In the genomic region with DNA sequence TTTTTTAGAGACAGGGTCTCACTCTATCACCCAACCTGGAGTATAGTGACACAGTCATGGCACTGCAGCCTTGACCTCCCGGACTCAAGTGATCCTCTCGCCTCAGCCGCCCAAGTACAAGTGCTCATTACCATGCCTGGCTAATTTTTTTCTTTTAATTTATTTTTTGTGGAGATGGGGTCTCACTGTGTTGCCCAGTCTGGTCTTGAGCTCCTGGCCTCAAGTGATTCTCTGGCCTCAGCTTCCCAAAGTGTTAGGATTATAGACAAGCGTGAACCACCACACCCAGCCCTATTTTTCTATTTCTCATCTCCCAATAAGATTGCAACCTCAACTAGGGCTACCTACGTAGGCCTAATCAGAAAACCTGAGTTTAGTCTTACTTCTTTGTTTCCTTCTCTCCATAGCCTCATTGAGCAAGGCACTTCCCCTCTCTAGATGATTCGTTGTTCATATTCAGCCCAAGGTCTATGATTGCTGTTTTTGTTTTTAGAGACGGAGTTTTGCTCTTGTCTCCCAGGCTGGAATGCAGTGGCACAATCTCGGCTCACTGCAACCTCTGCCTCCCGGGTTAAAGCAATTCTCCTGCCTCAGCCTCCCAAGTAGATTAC, we compare ENCODE assay signal across 2 cellular contexts.
TF ChIP-seq lines count a peak whose summit lies in the region.

No MANE protein-coding gene starts in this region.

TF ChIP-seq in SK-N-SH, 30 proteins besides CTCF, POLR2A, EP300 and RAD21 (continued from another document):
- TF ChIP-seq, protein P1, sequence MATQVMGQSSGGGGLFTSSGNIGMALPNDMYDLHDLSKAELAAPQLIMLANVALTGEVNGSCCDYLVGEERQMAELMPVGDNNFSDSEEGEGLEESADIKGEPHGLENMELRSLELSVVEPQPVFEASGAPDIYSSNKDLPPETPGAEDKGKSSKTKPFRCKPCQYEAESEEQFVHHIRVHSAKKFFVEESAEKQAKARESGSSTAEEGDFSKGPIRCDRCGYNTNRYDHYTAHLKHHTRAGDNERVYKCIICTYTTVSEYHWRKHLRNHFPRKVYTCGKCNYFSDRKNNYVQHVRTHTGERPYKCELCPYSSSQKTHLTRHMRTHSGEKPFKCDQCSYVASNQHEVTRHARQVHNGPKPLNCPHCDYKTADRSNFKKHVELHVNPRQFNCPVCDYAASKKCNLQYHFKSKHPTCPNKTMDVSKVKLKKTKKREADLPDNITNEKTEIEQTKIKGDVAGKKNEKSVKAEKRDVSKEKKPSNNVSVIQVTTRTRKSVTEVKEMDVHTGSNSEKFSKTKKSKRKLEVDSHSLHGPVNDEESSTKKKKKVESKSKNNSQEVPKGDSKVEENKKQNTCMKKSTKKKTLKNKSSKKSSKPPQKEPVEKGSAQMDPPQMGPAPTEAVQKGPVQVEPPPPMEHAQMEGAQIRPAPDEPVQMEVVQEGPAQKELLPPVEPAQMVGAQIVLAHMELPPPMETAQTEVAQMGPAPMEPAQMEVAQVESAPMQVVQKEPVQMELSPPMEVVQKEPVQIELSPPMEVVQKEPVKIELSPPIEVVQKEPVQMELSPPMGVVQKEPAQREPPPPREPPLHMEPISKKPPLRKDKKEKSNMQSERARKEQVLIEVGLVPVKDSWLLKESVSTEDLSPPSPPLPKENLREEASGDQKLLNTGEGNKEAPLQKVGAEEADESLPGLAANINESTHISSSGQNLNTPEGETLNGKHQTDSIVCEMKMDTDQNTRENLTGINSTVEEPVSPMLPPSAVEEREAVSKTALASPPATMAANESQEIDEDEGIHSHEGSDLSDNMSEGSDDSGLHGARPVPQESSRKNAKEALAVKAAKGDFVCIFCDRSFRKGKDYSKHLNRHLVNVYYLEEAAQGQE (IDR thresholded peaks at IDR 0.05; ENCODE audit: low read depth, low read length): no peak
- no peak for TF ChIP-seq SIN3A (IDR thresholded peaks at IDR 0.05; ENCODE audit: borderline replicate concordance, low read depth, low read length)
- TF ChIP-seq, protein P2, sequence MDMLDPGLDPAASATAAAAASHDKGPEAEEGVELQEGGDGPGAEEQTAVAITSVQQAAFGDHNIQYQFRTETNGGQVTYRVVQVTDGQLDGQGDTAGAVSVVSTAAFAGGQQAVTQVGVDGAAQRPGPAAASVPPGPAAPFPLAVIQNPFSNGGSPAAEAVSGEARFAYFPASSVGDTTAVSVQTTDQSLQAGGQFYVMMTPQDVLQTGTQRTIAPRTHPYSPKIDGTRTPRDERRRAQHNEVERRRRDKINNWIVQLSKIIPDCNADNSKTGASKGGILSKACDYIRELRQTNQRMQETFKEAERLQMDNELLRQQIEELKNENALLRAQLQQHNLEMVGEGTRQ (IDR thresholded peaks at IDR 0.05; ENCODE audit: borderline replicate concordance, low read depth, low read length): no peak

TF ChIP-seq in SK-N-SH treated with all-trans-retinoic acid at 6 μM for 48 hours, 23 proteins besides CTCF, POLR2A, EP300 and RAD21 (continued from another document):
- TF ChIP-seq, protein P3, sequence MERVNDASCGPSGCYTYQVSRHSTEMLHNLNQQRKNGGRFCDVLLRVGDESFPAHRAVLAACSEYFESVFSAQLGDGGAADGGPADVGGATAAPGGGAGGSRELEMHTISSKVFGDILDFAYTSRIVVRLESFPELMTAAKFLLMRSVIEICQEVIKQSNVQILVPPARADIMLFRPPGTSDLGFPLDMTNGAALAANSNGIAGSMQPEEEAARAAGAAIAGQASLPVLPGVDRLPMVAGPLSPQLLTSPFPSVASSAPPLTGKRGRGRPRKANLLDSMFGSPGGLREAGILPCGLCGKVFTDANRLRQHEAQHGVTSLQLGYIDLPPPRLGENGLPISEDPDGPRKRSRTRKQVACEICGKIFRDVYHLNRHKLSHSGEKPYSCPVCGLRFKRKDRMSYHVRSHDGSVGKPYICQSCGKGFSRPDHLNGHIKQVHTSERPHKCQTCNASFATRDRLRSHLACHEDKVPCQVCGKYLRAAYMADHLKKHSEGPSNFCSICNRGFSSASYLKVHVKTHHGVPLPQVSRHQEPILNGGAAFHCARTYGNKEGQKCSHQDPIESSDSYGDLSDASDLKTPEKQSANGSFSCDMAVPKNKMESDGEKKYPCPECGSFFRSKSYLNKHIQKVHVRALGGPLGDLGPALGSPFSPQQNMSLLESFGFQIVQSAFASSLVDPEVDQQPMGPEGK (CRISPR knock-in tag; IDR thresholded peaks at IDR 0.05; ENCODE audit: borderline replicate concordance): no peak
- TF ChIP-seq, protein P4, sequence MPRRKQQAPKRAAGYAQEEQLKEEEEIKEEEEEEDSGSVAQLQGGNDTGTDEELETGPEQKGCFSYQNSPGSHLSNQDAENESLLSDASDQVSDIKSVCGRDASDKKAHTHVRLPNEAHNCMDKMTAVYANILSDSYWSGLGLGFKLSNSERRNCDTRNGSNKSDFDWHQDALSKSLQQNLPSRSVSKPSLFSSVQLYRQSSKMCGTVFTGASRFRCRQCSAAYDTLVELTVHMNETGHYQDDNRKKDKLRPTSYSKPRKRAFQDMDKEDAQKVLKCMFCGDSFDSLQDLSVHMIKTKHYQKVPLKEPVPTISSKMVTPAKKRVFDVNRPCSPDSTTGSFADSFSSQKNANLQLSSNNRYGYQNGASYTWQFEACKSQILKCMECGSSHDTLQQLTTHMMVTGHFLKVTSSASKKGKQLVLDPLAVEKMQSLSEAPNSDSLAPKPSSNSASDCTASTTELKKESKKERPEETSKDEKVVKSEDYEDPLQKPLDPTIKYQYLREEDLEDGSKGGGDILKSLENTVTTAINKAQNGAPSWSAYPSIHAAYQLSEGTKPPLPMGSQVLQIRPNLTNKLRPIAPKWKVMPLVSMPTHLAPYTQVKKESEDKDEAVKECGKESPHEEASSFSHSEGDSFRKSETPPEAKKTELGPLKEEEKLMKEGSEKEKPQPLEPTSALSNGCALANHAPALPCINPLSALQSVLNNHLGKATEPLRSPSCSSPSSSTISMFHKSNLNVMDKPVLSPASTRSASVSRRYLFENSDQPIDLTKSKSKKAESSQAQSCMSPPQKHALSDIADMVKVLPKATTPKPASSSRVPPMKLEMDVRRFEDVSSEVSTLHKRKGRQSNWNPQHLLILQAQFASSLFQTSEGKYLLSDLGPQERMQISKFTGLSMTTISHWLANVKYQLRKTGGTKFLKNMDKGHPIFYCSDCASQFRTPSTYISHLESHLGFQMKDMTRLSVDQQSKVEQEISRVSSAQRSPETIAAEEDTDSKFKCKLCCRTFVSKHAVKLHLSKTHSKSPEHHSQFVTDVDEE (CRISPR knock-in tag; IDR thresholded peaks at IDR 0.05): no peak
- no peak for TF ChIP-seq GLIS3 (CRISPR knock-in tag; IDR thresholded peaks at IDR 0.05)
- TF ChIP-seq ZFP3 (CRISPR knock-in tag; IDR thresholded peaks at IDR 0.05): no peak
- TF ChIP-seq ESRRG (CRISPR knock-in tag; IDR thresholded peaks at IDR 0.05): no peak
- no peak for TF ChIP-seq RARB (CRISPR knock-in tag; IDR thresholded peaks at IDR 0.05)
- no peak for TF ChIP-seq CSDC2 (CRISPR knock-in tag; IDR thresholded peaks at IDR 0.05)
- TF ChIP-seq ZC3H10 (CRISPR knock-in tag; IDR thresholded peaks at IDR 0.05): no peak
- no peak for TF ChIP-seq ZNF565 (CRISPR knock-in tag; conservative IDR thresholded peaks at IDR 0.05; ENCODE audit: low read depth)
- no peak for TF ChIP-seq TCF4 (CRISPR knock-in tag; IDR thresholded peaks at IDR 0.05; ENCODE audit: borderline replicate concordance)
- TF ChIP-seq OSR1 (CRISPR knock-in tag; IDR thresholded peaks at IDR 0.05): no peak
